Comparison of ENCODE assay signal across 1 cellular context in the genomic region with DNA sequence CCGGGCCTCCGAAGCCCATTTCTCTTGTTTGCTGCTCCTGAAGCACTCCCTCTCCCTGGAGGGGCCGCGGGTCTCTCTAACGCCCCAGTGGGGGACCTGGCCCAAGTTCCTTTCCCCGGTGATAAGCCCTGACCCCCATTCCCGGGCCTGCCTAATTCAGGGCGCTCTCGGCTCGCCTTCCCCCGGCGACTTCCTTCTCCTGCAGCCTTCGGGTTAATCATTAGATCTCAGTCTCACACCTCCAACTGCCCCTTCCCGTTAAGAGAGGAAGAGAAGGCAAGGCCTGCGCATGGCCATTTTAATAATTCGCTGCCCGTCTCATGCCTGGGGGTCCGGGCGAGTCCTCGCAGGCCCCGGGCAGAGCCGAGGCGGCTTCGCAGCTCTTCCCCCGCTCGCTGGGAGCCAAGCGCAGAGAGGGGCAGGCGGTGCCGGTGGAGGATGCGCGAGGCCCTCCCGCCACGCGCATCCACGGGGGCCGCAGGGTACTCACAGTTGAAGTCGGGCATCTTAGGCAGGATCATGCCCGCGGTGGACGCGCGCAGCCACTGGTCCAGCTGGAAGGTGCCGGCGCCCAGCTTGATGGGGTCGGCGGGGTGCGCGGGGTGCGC.
TF ChIP-seq lines count a peak whose summit lies in the region.

No MANE protein-coding gene starts in this region.

TF ChIP-seq in A549, 52 proteins besides CTCF, POLR2A, EP300 and RAD21 (continued from another document):
- TF ChIP-seq, protein P1, sequence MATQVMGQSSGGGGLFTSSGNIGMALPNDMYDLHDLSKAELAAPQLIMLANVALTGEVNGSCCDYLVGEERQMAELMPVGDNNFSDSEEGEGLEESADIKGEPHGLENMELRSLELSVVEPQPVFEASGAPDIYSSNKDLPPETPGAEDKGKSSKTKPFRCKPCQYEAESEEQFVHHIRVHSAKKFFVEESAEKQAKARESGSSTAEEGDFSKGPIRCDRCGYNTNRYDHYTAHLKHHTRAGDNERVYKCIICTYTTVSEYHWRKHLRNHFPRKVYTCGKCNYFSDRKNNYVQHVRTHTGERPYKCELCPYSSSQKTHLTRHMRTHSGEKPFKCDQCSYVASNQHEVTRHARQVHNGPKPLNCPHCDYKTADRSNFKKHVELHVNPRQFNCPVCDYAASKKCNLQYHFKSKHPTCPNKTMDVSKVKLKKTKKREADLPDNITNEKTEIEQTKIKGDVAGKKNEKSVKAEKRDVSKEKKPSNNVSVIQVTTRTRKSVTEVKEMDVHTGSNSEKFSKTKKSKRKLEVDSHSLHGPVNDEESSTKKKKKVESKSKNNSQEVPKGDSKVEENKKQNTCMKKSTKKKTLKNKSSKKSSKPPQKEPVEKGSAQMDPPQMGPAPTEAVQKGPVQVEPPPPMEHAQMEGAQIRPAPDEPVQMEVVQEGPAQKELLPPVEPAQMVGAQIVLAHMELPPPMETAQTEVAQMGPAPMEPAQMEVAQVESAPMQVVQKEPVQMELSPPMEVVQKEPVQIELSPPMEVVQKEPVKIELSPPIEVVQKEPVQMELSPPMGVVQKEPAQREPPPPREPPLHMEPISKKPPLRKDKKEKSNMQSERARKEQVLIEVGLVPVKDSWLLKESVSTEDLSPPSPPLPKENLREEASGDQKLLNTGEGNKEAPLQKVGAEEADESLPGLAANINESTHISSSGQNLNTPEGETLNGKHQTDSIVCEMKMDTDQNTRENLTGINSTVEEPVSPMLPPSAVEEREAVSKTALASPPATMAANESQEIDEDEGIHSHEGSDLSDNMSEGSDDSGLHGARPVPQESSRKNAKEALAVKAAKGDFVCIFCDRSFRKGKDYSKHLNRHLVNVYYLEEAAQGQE (IDR thresholded peaks at IDR 0.05): no peak
- TF ChIP-seq CBX8 (IDR thresholded peaks at IDR 0.05) (no peak), JUNB (IDR thresholded peaks at IDR 0.05) (no peak), KDM5A (IDR thresholded peaks at IDR 0.05) (no peak), KDM1A (IDR thresholded peaks at IDR 0.05; ENCODE audit: low read depth) (no peak)
- TF ChIP-seq, protein P2, sequence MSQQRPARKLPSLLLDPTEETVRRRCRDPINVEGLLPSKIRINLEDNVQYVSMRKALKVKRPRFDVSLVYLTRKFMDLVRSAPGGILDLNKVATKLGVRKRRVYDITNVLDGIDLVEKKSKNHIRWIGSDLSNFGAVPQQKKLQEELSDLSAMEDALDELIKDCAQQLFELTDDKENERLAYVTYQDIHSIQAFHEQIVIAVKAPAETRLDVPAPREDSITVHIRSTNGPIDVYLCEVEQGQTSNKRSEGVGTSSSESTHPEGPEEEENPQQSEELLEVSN (IDR thresholded peaks at IDR 0.05; ENCODE audit: borderline replicate concordance, low read depth): peak; percentile 57; the same call in 1 of the 2 replicates
TF ChIP-seq in A549: peak in this region for 7.
